15 cellular contexts compared by ENCODE assay signal in genomic region chr5:145941677-145942130, GRCh38. TPM values are rescaled to one million over a fixed set of nuclear protein-coding genes. Genes with fewer than 3 reads are reported as not detected.
DNase-seq lines count a peak whose midpoint lies in the region; ATAC-seq and TF ChIP-seq lines count a peak whose summit lies in the region.
"Had no signal": no experiment of that assay in that cellular context is flagged by ENCODE, and none has a peak within 500 bp of the region (broad histone marks: within the 10 kb centered on the region; RNA-seq: fewer than 3 reads in every experiment).

No MANE protein-coding gene starts in this region.

- no peak overlapping the region for H3K4me3 Mint-ChIP-seq in activated CD8-positive, alpha-beta T cell treated with anti-CD3 and anti-CD28 coated beads for 36 hours
- no peak overlapping the region for H3K4me3 Mint-ChIP-seq in activated CD8-positive, alpha-beta T cell treated with anti-CD3 and anti-CD28 coated beads, Interleukin-2, amount 10 ng/mL, durations not matched to agents 7 days and 5 days
- H3K4me3 Mint-ChIP-seq: nephron progenitor cell had no signal

- H3K9me3 ChIP-seq in PC-9 (ENCODE audit: insufficient read depth, low read depth), result no peaks in the 10 kb centered on the region
- H3K9me3 ChIP-seq in tibial artery, result no peaks in the 10 kb centered on the region
- H3K9me3 ChIP-seq: gastroesophageal sphincter had no signal

- intact Hi-C loops in activated CD8-positive, alpha-beta T cell treated with anti-CD3 and anti-CD28 coated beads for 36 hours (cut with micrococcal nuclease), result no loop called here
- intact Hi-C loops in PC-9 (cut with micrococcal nuclease; ENCODE audit: unreplicated experiment) (no loop called here), tibial artery (cut with DNase I; ENCODE audit: low total_unique reads) (no loop called here)

- no peak overlapping the region for H2AFZ ChIP-seq in PC-9

- TF ChIP-seq CTCF in activated CD8-positive, alpha-beta T cell treated with anti-CD3 and anti-CD28 coated beads for 36 hours (IDR thresholded peaks at IDR 0.05), result no peak
- no peak for TF ChIP-seq CTCF in PC-9 (conservative IDR thresholded peaks at IDR 0.05)
- TF ChIP-seq CTCF in tibial artery (IDR thresholded peaks at IDR 0.05), result no peak

- peaks cover 25% of the 10 kb centered on the region for H3K27me3 Mint-ChIP-seq in activated CD8-positive, alpha-beta T cell treated with anti-CD3 and anti-CD28 coated beads for 36 hours
- H3K27me3 Mint-ChIP-seq in activated CD8-positive, alpha-beta T cell treated with anti-CD3 and anti-CD28 coated beads, Interleukin-2, amount 10 ng/mL, durations not matched to agents 7 days and 5 days (ENCODE audit: low read depth), result peaks cover 30% of the 10 kb centered on the region

- peaks cover 79% of the 10 kb centered on the region for H3F3A ChIP-seq in PC-9 (ENCODE audit: insufficient read depth, low read depth)

- H3K27ac ChIP-seq in PC-9 (peak overlapping the region; percentile 23; the same call in 1 of the 2 replicates), tibial artery (no peak overlapping the region)
- H3K27ac ChIP-seq: coronary artery, gastroesophageal sphincter had no signal

- H3K9me3 Mint-ChIP-seq in activated CD8-positive, alpha-beta T cell treated with anti-CD3 and anti-CD28 coated beads for 36 hours, result no peaks in the 10 kb centered on the region
- H3K9me3 Mint-ChIP-seq in activated CD8-positive, alpha-beta T cell treated with anti-CD3 and anti-CD28 coated beads, Interleukin-2, amount 10 ng/mL, durations not matched to agents 7 days and 5 days (ENCODE audit: insufficient read depth), result no peaks in the 10 kb centered on the region
- H3K9me3 Mint-ChIP-seq: nephron progenitor cell had no signal

- no TSS peak for BruUV-seq in PC-9 (replicated peaks; lab: Mats Ljungman, UMichigan)

- no peaks in the 10 kb centered on the region for H3K27me3 ChIP-seq in PC-9 (ENCODE audit: insufficient read depth, low read depth)
- no peaks in the 10 kb centered on the region for H3K27me3 ChIP-seq in tibial artery
- H3K27me3 ChIP-seq: gastroesophageal sphincter had no signal

- DNase-seq in activated CD8-positive, alpha-beta T cell treated with anti-CD3 and anti-CD28 coated beads for 36 hours, result no peak
- no peak for DNase-seq in activated CD8-positive, alpha-beta T cell treated with anti-CD3 and anti-CD28 coated beads, Interleukin-2, amount 10 ng/mL, durations not matched to agents 7 days and 5 days
- DNase-seq in PC-9 (no peak), tibial artery (no peak), COR-L47 (lab: John Stamatoyannopoulos, UW) (no peak), germinal center (ENCODE audit: low spot score) (no peak)
- DNase-seq in stimulated activated naive CD8-positive, alpha-beta T cell treated with anti-CD3 and anti-CD28 coated beads, Interleukin-15, Interleukin-2, amounts not matched to agents 100 U/mL and 50 U/mL, for 24 hours, result no peak
- DNase-seq: DND-41, left cardiac atrium, NCI-H2227 treated with DMSO at 0.1 percent for 48 hours, nephron progenitor cell, SHP77 treated with DMSO at 0.1 percent for 48 hours had no signal

- H3K4me1 Mint-ChIP-seq in activated CD8-positive, alpha-beta T cell treated with anti-CD3 and anti-CD28 coated beads for 36 hours (ENCODE audit: low read depth), result peaks cover 26% of the 10 kb centered on the region
- H3K4me1 Mint-ChIP-seq in activated CD8-positive, alpha-beta T cell treated with anti-CD3 and anti-CD28 coated beads, Interleukin-2, amount 10 ng/mL, durations not matched to agents 7 days and 5 days (ENCODE audit: low read depth), result peaks cover 17% of the 10 kb centered on the region

- peaks cover 62% of the 10 kb centered on the region for H3K79me2 ChIP-seq in PC-9 (ENCODE audit: low read depth)

- H3K4me3 ChIP-seq in PC-9, result no peak overlapping the region
- H3K4me3 ChIP-seq in tibial artery, result no peak overlapping the region
- H3K4me3 ChIP-seq: coronary artery, gastroesophageal sphincter had no signal

- POLR2A ChIA-PET in activated CD8-positive, alpha-beta T cell treated with anti-CD3 and anti-CD28 coated beads for 36 hours (lab: Charles Lee), result interaction anchor here (1.1 kb wide), 1 partner anchor 106 kb away, joined by 3 read pairs; no protein-coding TSS in a partner anchor
- POLR2A ChIA-PET in activated CD8-positive, alpha-beta T cell treated with anti-CD3 and anti-CD28 coated beads, Interleukin-2, amount 10 ng/mL, durations not matched to agents 7 days and 5 days (lab: Charles Lee), result no interaction called here
- POLR2A ChIA-PET in PC-9 (lab: Charles Lee; ENCODE audit: unreplicated experiment), result no interaction called here

- peaks cover 97% of the 10 kb centered on the region for H3K4me1 ChIP-seq in PC-9 (replicated peaks; ENCODE audit: insufficient read depth)
- H3K4me1 ChIP-seq in tibial artery, result peaks cover 0 to 39% (median 24%) of the 10 kb centered on the region in 4 donors

- no peak overlapping the region for H3K27ac Mint-ChIP-seq in activated CD8-positive, alpha-beta T cell treated with anti-CD3 and anti-CD28 coated beads for 36 hours
- no peak overlapping the region for H3K27ac Mint-ChIP-seq in activated CD8-positive, alpha-beta T cell treated with anti-CD3 and anti-CD28 coated beads, Interleukin-2, amount 10 ng/mL, durations not matched to agents 7 days and 5 days

- H3K4me2 ChIP-seq in PC-9, result peak overlapping the region; percentile 93

- no peaks in the 10 kb centered on the region for H3K36me3 Mint-ChIP-seq in activated CD8-positive, alpha-beta T cell treated with anti-CD3 and anti-CD28 coated beads for 36 hours (ENCODE audit: low read depth)
- H3K36me3 Mint-ChIP-seq in activated CD8-positive, alpha-beta T cell treated with anti-CD3 and anti-CD28 coated beads, Interleukin-2, amount 10 ng/mL, durations not matched to agents 7 days and 5 days (ENCODE audit: low read depth), result no peaks in the 10 kb centered on the region

- ATAC-seq in activated CD8-positive, alpha-beta T cell treated with anti-CD3 and anti-CD28 coated beads for 36 hours, result peak; percentile 55
- no peak for ATAC-seq in activated CD8-positive, alpha-beta T cell treated with anti-CD3 and anti-CD28 coated beads, Interleukin-2, amount 10 ng/mL, durations not matched to agents 7 days and 5 days
- ATAC-seq in esophagus mucosa, result peak; percentile 76
- peak; percentile 71 for ATAC-seq in stimulated activated naive CD8-positive, alpha-beta T cell treated with anti-CD3 and anti-CD28 coated beads, Interleukin-15, Interleukin-2, amounts not matched to agents 100 U/mL and 50 U/mL, for 24 hours
- ATAC-seq: gastroesophageal sphincter, left cardiac atrium had no signal

- H3K36me3 ChIP-seq in PC-9 (ENCODE audit: low read depth) (no peaks in the 10 kb centered on the region), tibial artery (no peaks in the 10 kb centered on the region)
- H3K36me3 ChIP-seq: gastroesophageal sphincter had no signal

- H4K20me1 ChIP-seq in PC-9 (ENCODE audit: insufficient read depth), result no peaks in the 10 kb centered on the region

- CTCF ChIA-PET in activated CD8-positive, alpha-beta T cell treated with anti-CD3 and anti-CD28 coated beads for 36 hours (lab: Charles Lee), result interaction anchor here (0.9 to 1.1 kb wide), 2 partner anchors 116 to 1751 kb away, joined by 3 read pairs; no protein-coding TSS in a partner anchor
- CTCF ChIA-PET in activated CD8-positive, alpha-beta T cell treated with anti-CD3 and anti-CD28 coated beads, Interleukin-2, amount 10 ng/mL, durations not matched to agents 7 days and 5 days (lab: Charles Lee), result interaction anchor here (1.2 kb wide), 1 partner anchor 9 kb away, joined by 3 read pairs; no protein-coding TSS in a partner anchor
- CTCF ChIA-PET in PC-9 (lab: Charles Lee), result no interaction called here

- no peaks in the 10 kb centered on the region for H3K9me2 ChIP-seq in PC-9 (ENCODE audit: insufficient read depth)

RNA-seq across cellular contexts. Expression of gene SH3RF2, which starts 5.3 kb away (rescaled TPM):
- not detected for total RNA-seq in activated CD8-positive, alpha-beta T cell treated with anti-CD3 and anti-CD28 coated beads for 36 hours
- not detected for total RNA-seq in activated CD8-positive, alpha-beta T cell treated with anti-CD3 and anti-CD28 coated beads, Interleukin-2, amount 10 ng/mL, durations not matched to agents 7 days and 5 days
- total RNA-seq in PC-9 (2021), result 30.9 and 37.2 TPM in 2 replicates
- 49.8 TPM for total RNA-seq in esophagus mucosa

Comparison
In these comparisons a context has a peak if more than half of its experiments do, and no peak if none do; other contexts are left out.
1. RNA of gene SH3RF2, which starts 5.3 kb away (total RNA-seq): 49.8 TPM in esophagus mucosa (single experiment) and 30.9 to 37.2 TPM in PC-9; not detected in activated CD8-positive, alpha-beta T cell treated with anti-CD3 and anti-CD28 coated beads, Interleukin-2, amount 10 ng/mL, durations not matched to agents 7 days and 5 days and not detected in activated CD8-positive, alpha-beta T cell treated with anti-CD3 and anti-CD28 coated beads for 36 hours; every median in the first group is over 10 times any median in the second.